Comparison of ENCODE assay signal across 8 cellular contexts in the genomic region with DNA sequence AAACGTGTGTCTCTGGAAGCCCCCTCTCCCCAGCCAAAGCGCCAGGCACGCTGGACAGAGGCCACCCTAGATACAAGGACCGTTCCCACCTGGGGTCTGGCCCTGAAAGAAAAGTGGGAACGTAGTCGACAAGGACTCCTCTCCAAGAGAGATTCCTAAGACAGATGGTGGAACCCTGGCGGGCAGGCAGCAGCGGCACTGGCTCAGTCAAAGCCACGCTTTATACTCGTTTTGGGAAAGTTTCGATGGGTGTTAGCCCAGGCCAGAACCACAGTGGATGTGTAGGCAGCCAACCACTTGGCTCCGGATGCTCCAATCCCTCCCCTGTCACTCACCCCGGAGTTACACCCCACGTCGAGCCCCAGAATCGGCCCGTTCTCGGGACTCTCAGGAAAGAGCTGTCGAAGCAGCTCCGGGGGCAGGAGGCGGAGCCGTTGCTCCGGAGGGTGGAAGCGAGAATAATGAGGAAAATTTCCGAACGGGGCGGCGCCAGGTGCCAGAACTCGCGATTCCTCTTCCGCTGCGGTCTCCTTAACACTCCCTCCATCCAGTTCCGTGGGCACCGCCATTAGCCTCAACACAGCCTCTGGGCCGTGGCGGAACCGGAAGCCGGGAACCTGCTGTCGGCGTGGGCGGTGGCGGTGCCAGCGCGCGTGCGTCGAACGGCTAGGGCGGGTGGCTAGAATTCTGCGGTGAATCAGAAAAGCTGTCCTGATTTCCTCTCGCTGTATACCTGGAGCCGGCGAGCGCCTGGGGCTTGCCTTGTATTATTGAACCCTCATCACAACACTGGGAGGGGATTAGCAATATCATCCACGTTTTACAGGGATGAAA. TPM values are rescaled to one million over a fixed set of nuclear protein-coding genes. Genes with fewer than 3 reads are reported as not detected.
A peak's percentile ranks its signal among the peaks of the same experiment; 100 is the strongest.
DNase-seq lines count a peak whose midpoint lies in the region; TF ChIP-seq lines count a peak whose summit lies in the region.

A gene with protein sequence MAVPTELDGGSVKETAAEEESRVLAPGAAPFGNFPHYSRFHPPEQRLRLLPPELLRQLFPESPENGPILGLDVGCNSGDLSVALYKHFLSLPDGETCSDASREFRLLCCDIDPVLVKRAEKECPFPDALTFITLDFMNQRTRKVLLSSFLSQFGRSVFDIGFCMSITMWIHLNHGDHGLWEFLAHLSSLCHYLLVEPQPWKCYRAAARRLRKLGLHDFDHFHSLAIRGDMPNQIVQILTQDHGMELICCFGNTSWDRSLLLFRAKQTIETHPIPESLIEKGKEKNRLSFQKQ (minus strand): TSS at position 588 of the 834 bp plus-strand sequence. CDS start 19 bp downstream, at position 569.

- no peaks in the 10 kb centered on the region for H3K27me3 Mint-ChIP-seq in activated T-helper 2 cell treated with anti-CD3 and anti-CD28 coated beads, Interferon-gamma antibody, Interleukin-2, Interleukin-4, amounts not matched to agents 10 μg/mL and 5 μg/mL and 100 μg/mL, durations not matched to agents 14 hours and 24 hours and 36 hours (ENCODE audit: low read depth)
- H3K27me3 Mint-ChIP-seq in nephron progenitor cell (ENCODE audit: low read depth, poor library complexity), result peaks cover 7% of the 10 kb centered on the region
- H3K27me3 Mint-ChIP-seq in stimulated activated naive CD8-positive, alpha-beta T cell treated with anti-CD3 and anti-CD28 coated beads, Interleukin-15, Interleukin-2, amounts not matched to agents 100 ng/mL and 50 ng/mL, for 24 hours, result no peaks in the 10 kb centered on the region

- no peaks in the 10 kb centered on the region for H3K9me3 Mint-ChIP-seq in activated T-helper 2 cell treated with anti-CD3 and anti-CD28 coated beads, Interferon-gamma antibody, Interleukin-2, Interleukin-4, amounts not matched to agents 10 μg/mL and 5 μg/mL and 100 μg/mL, durations not matched to agents 14 hours and 24 hours and 36 hours
- H3K9me3 Mint-ChIP-seq in nephron progenitor cell, result no peaks in the 10 kb centered on the region
- no peaks in the 10 kb centered on the region for H3K9me3 Mint-ChIP-seq in stimulated activated naive CD8-positive, alpha-beta T cell treated with anti-CD3 and anti-CD28 coated beads, Interleukin-15, Interleukin-2, amounts not matched to agents 100 ng/mL and 50 ng/mL, for 24 hours

- H3K36me3 Mint-ChIP-seq in activated T-helper 2 cell treated with anti-CD3 and anti-CD28 coated beads, Interferon-gamma antibody, Interleukin-2, Interleukin-4, amounts not matched to agents 10 μg/mL and 5 μg/mL and 100 μg/mL, durations not matched to agents 14 hours and 24 hours and 36 hours (ENCODE audit: low read depth), result peaks cover 3% of the 10 kb centered on the region
- H3K36me3 Mint-ChIP-seq in nephron progenitor cell (ENCODE audit: low read depth), result no peaks in the 10 kb centered on the region
- H3K36me3 Mint-ChIP-seq in stimulated activated naive CD8-positive, alpha-beta T cell treated with anti-CD3 and anti-CD28 coated beads, Interleukin-15, Interleukin-2, amounts not matched to agents 100 ng/mL and 50 ng/mL, for 24 hours (ENCODE audit: low read depth), result no peaks in the 10 kb centered on the region

- peak within 1 kb of the TSS; percentile 93 for H3K27ac Mint-ChIP-seq in activated T-helper 2 cell treated with anti-CD3 and anti-CD28 coated beads, Interferon-gamma antibody, Interleukin-2, Interleukin-4, amounts not matched to agents 10 μg/mL and 5 μg/mL and 100 μg/mL, durations not matched to agents 14 hours and 24 hours and 36 hours
- H3K27ac Mint-ChIP-seq in nephron progenitor cell, result peak within 1 kb of the TSS; percentile 79
- peak within 1 kb of the TSS; percentile 96 for H3K27ac Mint-ChIP-seq in stimulated activated naive CD8-positive, alpha-beta T cell treated with anti-CD3 and anti-CD28 coated beads, Interleukin-15, Interleukin-2, amounts not matched to agents 100 ng/mL and 50 ng/mL, for 24 hours

- TF ChIP-seq CTCF in nephron progenitor cell (IDR thresholded peaks at IDR 0.05), result no peak

- intact Hi-C loops in activated T-helper 2 cell treated with anti-CD3 and anti-CD28 coated beads, Interferon-gamma antibody, Interleukin-2, Interleukin-4, amounts not matched to agents 10 μg/mL and 5 μg/mL and 100 μg/mL, durations not matched to agents 14 hours and 24 hours and 36 hours (cut with micrococcal nuclease), result loop anchor here (1.0 to 5.0 kb wide), 2 partner anchors 14 to 80 kb away; a partner anchor contains a TSS

- peak within 1 kb of the TSS; percentile 94 for H3K4me3 Mint-ChIP-seq in activated T-helper 2 cell treated with anti-CD3 and anti-CD28 coated beads, Interferon-gamma antibody, Interleukin-2, Interleukin-4, amounts not matched to agents 10 μg/mL and 5 μg/mL and 100 μg/mL, durations not matched to agents 14 hours and 24 hours and 36 hours (ENCODE audit: low read depth)
- peak within 1 kb of the TSS; percentile 91 for H3K4me3 Mint-ChIP-seq in nephron progenitor cell
- peak within 1 kb of the TSS; percentile 94 for H3K4me3 Mint-ChIP-seq in stimulated activated naive CD8-positive, alpha-beta T cell treated with anti-CD3 and anti-CD28 coated beads, Interleukin-15, Interleukin-2, amounts not matched to agents 100 ng/mL and 50 ng/mL, for 24 hours

- peaks cover 29% of the 10 kb centered on the region for H3K4me1 Mint-ChIP-seq in activated T-helper 2 cell treated with anti-CD3 and anti-CD28 coated beads, Interferon-gamma antibody, Interleukin-2, Interleukin-4, amounts not matched to agents 10 μg/mL and 5 μg/mL and 100 μg/mL, durations not matched to agents 14 hours and 24 hours and 36 hours (ENCODE audit: low read depth)
- H3K4me1 Mint-ChIP-seq in nephron progenitor cell, result peaks cover 31% of the 10 kb centered on the region
- peaks cover 37% of the 10 kb centered on the region for H3K4me1 Mint-ChIP-seq in stimulated activated naive CD8-positive, alpha-beta T cell treated with anti-CD3 and anti-CD28 coated beads, Interleukin-15, Interleukin-2, amounts not matched to agents 100 ng/mL and 50 ng/mL, for 24 hours (ENCODE audit: low read depth)

- DNase-seq in Daoy (ENCODE audit: low read depth) (peak; percentile 98), GOT3 (lab: John Stamatoyannopoulos, UW) (peak; percentile 85), LHCN-M2 (ENCODE audit: low read depth) (peak; percentile 90), RPMI7951 (ENCODE audit: low read depth) (peak; percentile 91), fibroblast of peridontal ligament (ENCODE audit: extremely low read depth) (peak; percentile 88), nephron progenitor cell (peak; percentile 87)
- peak; percentile 90 for DNase-seq in activated T-helper 2 cell treated with anti-CD3 and anti-CD28 coated beads, Interferon-gamma antibody, Interleukin-2, Interleukin-4, amounts not matched to agents 10 μg/mL and 5 μg/mL and 100 μg/mL, durations not matched to agents 14 hours and 24 hours and 36 hours (ENCODE audit: low spot score)

RNA-seq across cellular contexts. Expression of the gene that starts here (rescaled TPM):
- 4.7 and 6.4 TPM in 2 replicates for total RNA-seq in Daoy (2014; rRNA removed; shearing (Covaris generic))
- 2.5 and 2.9 TPM in 2 replicates for total RNA-seq in LHCN-M2 (2014; rRNA removed)
- polyA plus RNA-seq in LHCN-M2 (2012), result 1.7 TPM
- 2.9 and 5.6 TPM in 2 replicates for total RNA-seq in RPMI7951 (2014; rRNA removed; shearing (Covaris generic))
- total RNA-seq in activated T-helper 2 cell treated with anti-CD3 and anti-CD28 coated beads, Interferon-gamma antibody, Interleukin-2, Interleukin-4, amounts not matched to agents 10 μg/mL and 5 μg/mL and 100 μg/mL, durations not matched to agents 14 hours and 24 hours and 36 hours, result 3.8 and 4.2 TPM in 2 replicates

Comparison
In these comparisons a context has a peak if more than half of its experiments do, and no peak if none do; other contexts are left out.
1. Peak in every context shown above with its lines: DNase-seq.